Comparison of ENCODE assay signal across 1 cellular context in genomic region chr19:53808710-53809125, GRCh38.
TF ChIP-seq lines count a peak whose summit lies in the region.

No MANE protein-coding gene starts in this region.

TF ChIP-seq in HepG2, 621 proteins besides CTCF, POLR2A, EP300 and RAD21 (continued from another document and continues in another):
- TF ChIP-seq UBTF (CRISPR knock-in tag; IDR thresholded peaks at IDR 0.05) (no peak), REPIN1 (CRISPR knock-in tag; IDR thresholded peaks at IDR 0.05; ENCODE audit: borderline replicate concordance, low read depth) (no peak), ATRX (CRISPR knock-in tag; IDR thresholded peaks at IDR 0.05; ENCODE audit: borderline replicate concordance) (no peak), ZNF367 (CRISPR knock-in tag; IDR thresholded peaks at IDR 0.05; ENCODE audit: borderline replicate concordance) (no peak), FOXO4 (CRISPR knock-in tag; conservative IDR thresholded peaks at IDR 0.05) (no peak), RARA (CRISPR knock-in tag; IDR thresholded peaks at IDR 0.05) (peak; percentile 46; the same call in 1 of the 2 replicates), ARID3A (IDR thresholded peaks at IDR 0.05; ENCODE audit: low read depth, low read length) (0 out of 2 replicates have a peak, but pooled peaks have one; percentile 20), SUZ12 (IDR thresholded peaks at IDR 0.05; ENCODE audit: low read depth, low read length) (no peak), NR2C2 (CRISPR knock-in tag; IDR thresholded peaks at IDR 0.05; ENCODE audit: borderline replicate concordance) (no peak), SKI (IDR thresholded peaks at IDR 0.05; ENCODE audit: partially characterized antibody) (peak; percentile 41), FOXA3 (CRISPR knock-in tag; IDR thresholded peaks at IDR 0.05) (peak; percentile 77), ZNF484 (CRISPR knock-in tag; IDR thresholded peaks at IDR 0.05; ENCODE audit: borderline replicate concordance, low read depth) (no peak), ARNT2 (CRISPR knock-in tag; IDR thresholded peaks at IDR 0.05; ENCODE audit: low read depth) (no peak), HNF1B (CRISPR knock-in tag; IDR thresholded peaks at IDR 0.05) (no peak), ZNF207 (IDR thresholded peaks at IDR 0.05; ENCODE audit: borderline replicate concordance) (no peak), SMC3 (IDR thresholded peaks at IDR 0.05; ENCODE audit: low read length) (peak; percentile 67), JDP2 (CRISPR knock-in tag; IDR thresholded peaks at IDR 0.05; ENCODE audit: borderline replicate concordance) (no peak), DNMT1 (CRISPR knock-in tag; IDR thresholded peaks at IDR 0.05) (no peak), CSRNP2 (CRISPR knock-in tag; conservative IDR thresholded peaks at IDR 0.05; ENCODE audit: low read depth) (no peak), ZNF646 (CRISPR knock-in tag; IDR thresholded peaks at IDR 0.05) (no peak), ZBTB46 (CRISPR knock-in tag; IDR thresholded peaks at IDR 0.05; ENCODE audit: borderline replicate concordance) (no peak), SNAPC5 (CRISPR knock-in tag; IDR thresholded peaks at IDR 0.05; ENCODE audit: borderline replicate concordance) (no peak), CEBPG (CRISPR knock-in tag; IDR thresholded peaks at IDR 0.05) (no peak), ZNF781 (CRISPR knock-in tag; IDR thresholded peaks at IDR 0.05; ENCODE audit: borderline replicate concordance, not compliant biosample characterization) (no peak), FOXK1 (CRISPR knock-in tag; IDR thresholded peaks at IDR 0.05; ENCODE audit: borderline replicate concordance, low read depth) (peak; percentile 19; the same call in 1 of the 2 replicates), TCF7 (IDR thresholded peaks at IDR 0.05; ENCODE audit: low read depth) (no peak), MTA3 (CRISPR knock-in tag; IDR thresholded peaks at IDR 0.05) (no peak), ZNF383 (CRISPR knock-in tag; IDR thresholded peaks at IDR 0.05; ENCODE audit: borderline replicate concordance) (no peak), ZSCAN22 (CRISPR knock-in tag; IDR thresholded peaks at IDR 0.05) (no peak), SOX6 (IDR thresholded peaks at IDR 0.05) (no peak), SOX6 (CRISPR knock-in tag; IDR thresholded peaks at IDR 0.05) (peak; percentile 69), SMAD3 (CRISPR knock-in tag; IDR thresholded peaks at IDR 0.05) (no peak), ZNF343 (CRISPR knock-in tag; IDR thresholded peaks at IDR 0.05) (no peak), HMGXB4 (CRISPR knock-in tag; IDR thresholded peaks at IDR 0.05; ENCODE audit: borderline replicate concordance in 1 of 2, low read depth in 1 of 2) (peak in 1 of 2 experiments; percentile 31; a peak in 1 of 4 replicates), HNF4A (CRISPR knock-in tag; IDR thresholded peaks at IDR 0.05) (no peak; the same call in 1 of the 2 replicates), IKZF1 (IDR thresholded peaks at IDR 0.05) (no peak), ZNF788 (CRISPR knock-in tag; IDR thresholded peaks at IDR 0.05; ENCODE audit: borderline replicate concordance) (0 out of 2 replicates have a peak, but pooled peaks have one; percentile 34), REL (CRISPR knock-in tag; conservative IDR thresholded peaks at IDR 0.05) (no peak), ETV5 (CRISPR knock-in tag; IDR thresholded peaks at IDR 0.05; ENCODE audit: borderline replicate concordance) (no peak), HDAC1 (CRISPR knock-in tag; IDR thresholded peaks at IDR 0.05) (no peak), ZNF768 (CRISPR knock-in tag; IDR thresholded peaks at IDR 0.05) (no peak), ZNF580 (CRISPR knock-in tag; IDR thresholded peaks at IDR 0.05; ENCODE audit: borderline replicate concordance, low read depth) (no peak)
